In genomic region chr21:41121785-41122415, GRCh38 we compare ENCODE assay signal across 8 cellular contexts. TPM values are rescaled to one million over a fixed set of nuclear protein-coding genes. Genes with fewer than 3 reads are reported as not detected.
DNase-seq lines count a peak whose midpoint lies in the region; ATAC-seq and TF ChIP-seq lines count a peak whose summit lies in the region.

No MANE protein-coding gene starts in this region.

- no peak overlapping the region for H3K4me3 ChIP-seq in ovary
- no peak overlapping the region for H3K4me3 ChIP-seq in uterus

- H3K9me3 ChIP-seq in ovary (no peaks in the 10 kb centered on the region), uterus (no peaks in the 10 kb centered on the region)

- intact Hi-C loops in ovary (cut with DNase I), result no loop called here
- intact Hi-C loops in uterus (cut with DNase I; ENCODE audit: low total_unique reads), result no loop called here

- no peak for ATAC-seq in GM19467 (IDR thresholded peaks at IDR 0.05; ENCODE audit: unreplicated experiment)

- TF ChIP-seq CTCF in ovary (IDR thresholded peaks at IDR 0.05) (peak in 2 of 3 donors; percentile 26 to 30), uterus (IDR thresholded peaks at IDR 0.05) (peak; percentile 72 to 86 (median 78))

- TF ChIP-seq POLR2A in ovary (IDR thresholded peaks at IDR 0.05) (no peak), uterus (IDR thresholded peaks at IDR 0.05) (no peak)

- DNase-seq in D341Med (ENCODE audit: low spot score) (peak; percentile 56), HPDE6-E6E7 (ENCODE audit: extremely low spot score) (peak; percentile 65), NOMO-1 treated with DMSO at 0.1 percent for 48 hours (lab: John Stamatoyannopoulos, UW; ENCODE audit: unreplicated experiment) (peak; percentile 26), globus pallidus (ENCODE audit: low spot score) (peak; percentile 74), ovary (peak; percentile 21 to 77 (median 64)), uterus (peak; percentile 77 to 81)
- peak; percentile 78 to 87 for DNase-seq in activated T-cell treated with anti-CD3 and anti-CD28 coated beads, Interleukin-2, amount 50 U/mL, for 48 hours

- 33 to 39% (median 36%) methylated on average over 19 of the region's 19 CpGs for WGBS in ovary, 3 donors

- H3K27ac ChIP-seq in ovary (no peak overlapping the region), uterus (no peak overlapping the region)

- H3K27me3 ChIP-seq in ovary (no peaks in the 10 kb centered on the region), uterus (no peaks in the 10 kb centered on the region)

- no peak for TF ChIP-seq EP300 in ovary (IDR thresholded peaks at IDR 0.05)

- H3K36me3 ChIP-seq in ovary (no peaks in the 10 kb centered on the region), uterus (no peaks in the 10 kb centered on the region)

- H3K4me1 ChIP-seq in ovary (ENCODE audit: insufficient read depth), result no peaks in the 10 kb centered on the region
- no peaks in the 10 kb centered on the region for H3K4me1 ChIP-seq in uterus

RNA-seq across cellular contexts. Expression of gene BACE2, which starts 46.1 kb away (rescaled TPM):
- total RNA-seq in ovary (10 to 100 TPM; 11.4 to 48.6 (median 24.4) TPM), uterus (10 to 100 TPM; 22.8 to 98.8 (median 76.5) TPM)
- polyA plus RNA-seq in ovary, result 10 to 100 TPM; 16.4 to 75.6 TPM

Comparison
In these comparisons a context has a peak if more than half of its experiments do, and no peak if none do; other contexts are left out.
1. DNase-seq: peak in every context shown above with its lines; median percentile 82 in activated T-cell treated with anti-CD3 and anti-CD28 coated beads, Interleukin-2, amount 50 U/mL, for 48 hours; 79 in uterus; 74 in globus pallidus; 65 in HPDE6-E6E7; 64 in ovary; 56 in D341Med; 26 in NOMO-1 treated with DMSO at 0.1 percent for 48 hours.